In genomic region chr6:119284861-119285521, GRCh38 we compare ENCODE assay signal across 10 cellular contexts.
DNase-seq lines count a peak whose midpoint lies in the region; ATAC-seq and TF ChIP-seq lines count a peak whose summit lies in the region.
"Had no signal": no experiment of that assay in that cellular context is flagged by ENCODE, and none has a peak within 500 bp of the region (broad histone marks: within the 10 kb centered on the region; RNA-seq: fewer than 3 reads in every experiment).

No MANE protein-coding gene starts in this region.

- no peak overlapping the region for H3K14ac ChIP-seq in mesenchymal stem cell (ENCODE audit: low read length in 2 of 2)

- H3K79me1 ChIP-seq in mesenchymal stem cell (replicated peaks; ENCODE audit: low read length, poor library complexity, severe bottlenecking): peaks cover 6% of the 10 kb centered on the region

- peaks cover 15% of the 10 kb centered on the region for H3K4me1 ChIP-seq in cardiac muscle cell (ENCODE audit: low read depth)
- no peaks in the 10 kb centered on the region; the same call in 1 of the 2 replicates for H3K4me1 ChIP-seq in OCI-LY3 (ENCODE audit: low read length)
- no peaks in the 10 kb centered on the region for H3K4me1 ChIP-seq in mammary epithelial cell (ENCODE audit: insufficient read depth, low read length)
- peaks cover 3% of the 10 kb centered on the region for H3K4me1 ChIP-seq in mesenchymal stem cell (ENCODE audit: control insufficient read depth, insufficient read depth, low read depth, low read length)
- H3K4me1 ChIP-seq: prostate gland had no signal

- no peaks in the 10 kb centered on the region for H3K36me3 ChIP-seq in cardiac muscle cell
- H3K36me3 ChIP-seq in OCI-LY3 (replicated peaks; ENCODE audit: low read depth, low read length): no peaks in the 10 kb centered on the region
- H3K36me3 ChIP-seq in mammary epithelial cell (ENCODE audit: insufficient read depth, low read length): no peaks in the 10 kb centered on the region
- peaks cover 0 to 53% of the 10 kb centered on the region in 2 experiments for H3K36me3 ChIP-seq in mesenchymal stem cell (ENCODE audit: control insufficient read depth in 1 of 2, insufficient read depth in 2 of 2, low read depth in 1 of 2, low read length in 2 of 2)
- H3K36me3 ChIP-seq: prostate gland had no signal

- H3K4ac ChIP-seq in mesenchymal stem cell (ENCODE audit: low read depth in 1 of 2, low read length in 2 of 2): no peak overlapping the region

- no peak overlapping the region for H2BK120ac ChIP-seq in mesenchymal stem cell (ENCODE audit: low read depth, low read length)

- no peak overlapping the region for H2BK12ac ChIP-seq in mesenchymal stem cell (ENCODE audit: low read length in 2 of 2)

- H2AFZ ChIP-seq in OCI-LY3 (ENCODE audit: low read depth, low read length) (no peak overlapping the region), mammary epithelial cell (ENCODE audit: low read depth, low read length) (no peak overlapping the region), mesenchymal stem cell (ENCODE audit: low read depth, low read length) (no peak overlapping the region)

- no peak overlapping the region for H4K91ac ChIP-seq in mesenchymal stem cell (ENCODE audit: low read length)

- no peak overlapping the region for H2BK15ac ChIP-seq in mesenchymal stem cell (ENCODE audit: low read depth, poor library complexity, severe bottlenecking)

- no peak overlapping the region for H2BK5ac ChIP-seq in mesenchymal stem cell (ENCODE audit: low read depth, low read length, poor library complexity, severe bottlenecking)

- H3K27me3 ChIP-seq in cardiac muscle cell (no peaks in the 10 kb centered on the region), OCI-LY3 (ENCODE audit: low read depth, low read length) (no peaks in the 10 kb centered on the region), mammary epithelial cell (ENCODE audit: insufficient read depth, low read length) (no peaks in the 10 kb centered on the region), mesenchymal stem cell (ENCODE audit: control insufficient read depth in 1 of 2, insufficient read depth in 1 of 2, low read length in 2 of 2) (no peaks in the 10 kb centered on the region)

- no peak overlapping the region for H4K8ac ChIP-seq in mesenchymal stem cell (ENCODE audit: low read length)

- CTCF ChIA-PET in mammary epithelial cell (lab: Charles Lee; ENCODE audit: low non-redundant PET): no interaction called here

- WGBS in mammary epithelial cell (ENCODE audit: low coverage, missing lambda C conversion rate): 77% methylated on average over 4 of the region's 4 CpGs
- WGBS in mesenchymal stem cell: 100% methylated on average over 2 of the region's 4 CpGs

- no peak overlapping the region for H2AK5ac ChIP-seq in mesenchymal stem cell (ENCODE audit: low read length, severe bottlenecking)

- in situ Hi-C loops in mammary epithelial cell (cut with MboI; ENCODE audit: low sequenced_read_pairs in 2 of 2): no loop called here

- H4K20me1 ChIP-seq in OCI-LY3 (ENCODE audit: insufficient read depth, low read length) (no peaks in the 10 kb centered on the region), mammary epithelial cell (ENCODE audit: insufficient read depth, low read length) (no peaks in the 10 kb centered on the region)

- DNase-seq in cardiac muscle cell (ENCODE audit: low read depth in 1 of 2, low spot score in 1 of 2) (no peak), Right ventricle myocardium inferior (ENCODE audit: missing footprints) (no peak), mammary epithelial cell (peak; percentile 12), renal cortical epithelial cell (ENCODE audit: low read depth) (peak; percentile 28), amniotic stem cell (lab: John Stamatoyannopoulos, UW) (no peak), mesenchymal stem cell (no peak), NCI-H748 treated with DMSO at 0.1 percent for 48 hours (lab: John Stamatoyannopoulos, UW) (no peak)
- DNase-seq: NCI-H1436 had no signal

- H3K4me3 ChIP-seq in cardiac muscle cell (no peak overlapping the region), OCI-LY3 (ENCODE audit: low read length) (no peak overlapping the region), mammary epithelial cell (replicated peaks in 1 of 3; ENCODE audit: insufficient read depth in 1 of 3, low read depth in 2 of 3, low read length in 3 of 3) (no peak overlapping the region), mesenchymal stem cell (ENCODE audit: insufficient read depth in 1 of 2, low read depth in 1 of 2, low read length in 2 of 2) (no peak overlapping the region)
- H3K4me3 ChIP-seq: prostate gland had no signal

- intact Hi-C loops in Right ventricle myocardium inferior (cut with DNase I): no loop called here
- intact Hi-C loops in mammary epithelial cell (cut with micrococcal nuclease): no loop called here

- H3K9me3 ChIP-seq in cardiac muscle cell (ENCODE audit: low read depth) (no peaks in the 10 kb centered on the region), OCI-LY3 (ENCODE audit: insufficient read depth, low read length) (no peaks in the 10 kb centered on the region), mammary epithelial cell (replicated peaks; ENCODE audit: insufficient read depth, low read length) (no peaks in the 10 kb centered on the region), mesenchymal stem cell (ENCODE audit: control insufficient read depth, low read length) (no peaks in the 10 kb centered on the region)
- H3K9me3 ChIP-seq: prostate gland had no signal

- H3K23ac ChIP-seq in mesenchymal stem cell (ENCODE audit: low read length in 2 of 2): no peak overlapping the region

- TF ChIP-seq CTCF in cardiac muscle cell (IDR thresholded peaks at IDR 0.05; ENCODE audit: low read depth, low read length): peak; percentile 8
- TF ChIP-seq CTCF in OCI-LY3 (IDR thresholded peaks at IDR 0.05; ENCODE audit: low read depth, low read length): peak; percentile 11; the same call in 1 of the 2 replicates
- peak; percentile 27 to 35 for TF ChIP-seq CTCF in mammary epithelial cell (conservative IDR thresholded peaks at IDR 0.05 in 1 of 2, IDR thresholded peaks at IDR 0.05 in 1 of 2; ENCODE audit: extremely low read depth in 1 of 2, insufficient read depth in 1 of 2, low read depth in 1 of 2, low read length in 2 of 2)

- no peak for ATAC-seq in Right ventricle myocardium inferior

- H3K27ac ChIP-seq in cardiac muscle cell (no peak overlapping the region), OCI-LY3 (ENCODE audit: low read length) (no peak overlapping the region), mammary epithelial cell (ENCODE audit: insufficient read depth, low read depth, low read length) (no peak overlapping the region), mesenchymal stem cell (ENCODE audit: low read length, poor library complexity, severe bottlenecking) (no peak overlapping the region)
- H3K27ac ChIP-seq: prostate gland had no signal

- no peaks in the 10 kb centered on the region for H3K79me2 ChIP-seq in OCI-LY3 (ENCODE audit: low read length)
- no peaks in the 10 kb centered on the region for H3K79me2 ChIP-seq in mammary epithelial cell (ENCODE audit: insufficient read depth, low read length)

- dilution Hi-C loops in mammary epithelial cell (cut with HindIII; ENCODE audit: low sequenced_read_pairs): no loop called here

- no peak overlapping the region for H3K18ac ChIP-seq in mesenchymal stem cell (ENCODE audit: low read depth in 1 of 2, low read length in 2 of 2)

- no peak overlapping the region for H3K4me2 ChIP-seq in OCI-LY3 (ENCODE audit: low read length)
- no peak overlapping the region for H3K4me2 ChIP-seq in mammary epithelial cell (ENCODE audit: insufficient read depth, low read depth, low read length)
- no peak overlapping the region for H3K4me2 ChIP-seq in mesenchymal stem cell (ENCODE audit: low read length, poor library complexity, severe bottlenecking)

- BruUV-seq in mammary epithelial cell (replicated peaks; lab: Mats Ljungman, UMichigan): no TSS peak

- no peak overlapping the region for H3K9ac ChIP-seq in OCI-LY3 (ENCODE audit: low read length)
- no peak overlapping the region for H3K9ac ChIP-seq in mammary epithelial cell (ENCODE audit: insufficient read depth, low read length)
- H3K9ac ChIP-seq in mesenchymal stem cell (ENCODE audit: low read length): no peak overlapping the region

Comparison
In these comparisons a context has a peak if more than half of its experiments do, and no peak if none do; other contexts are left out.
1. DNase-seq: peak in mammary epithelial cell (single experiment) and renal cortical epithelial cell (single experiment); none in cardiac muscle cell (0 of 2), Right ventricle myocardium inferior (single experiment), amniotic stem cell (single experiment), mesenchymal stem cell (single experiment) and NCI-H748 treated with DMSO at 0.1 percent for 48 hours (single experiment).
2. Peak in every context shown above with its lines, with median percentiles within 50 percentile points of each other: CTCF ChIP-seq.